Comparison of ENCODE assay signal across 10 cellular contexts in the genomic region with DNA sequence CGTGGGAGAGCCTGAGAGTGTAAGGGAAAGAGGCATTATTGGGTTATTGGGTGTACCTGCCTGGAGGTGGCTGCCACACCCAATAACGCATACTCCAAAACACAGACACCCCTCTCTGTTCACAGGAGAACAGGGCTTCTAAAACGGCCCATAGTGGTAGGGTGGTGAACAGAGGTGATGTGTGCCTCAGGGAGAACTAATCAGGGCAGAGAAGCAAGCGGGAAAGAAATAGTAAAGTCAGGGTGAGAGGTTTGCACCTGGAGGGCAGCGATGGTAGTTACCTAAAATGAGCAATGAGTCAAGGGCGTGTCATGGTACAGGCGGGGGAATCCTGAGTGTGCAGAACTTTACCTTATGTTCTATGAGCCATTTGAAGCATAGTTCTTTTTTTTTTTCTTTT. TPM values are rescaled to one million over a fixed set of nuclear protein-coding genes. Genes with fewer than 3 reads are reported as not detected.
"Had no signal": no experiment of that assay in that cellular context is flagged by ENCODE, and none has a peak within 500 bp of the region (broad histone marks: within the 10 kb centered on the region; RNA-seq: fewer than 3 reads in every experiment).

No MANE protein-coding gene starts in this region.

- H3K4me1 ChIP-seq: neural progenitor cell, parathyroid adenoma had no signal

- H3K36me3 Mint-ChIP-seq: activated naive CD4-positive, alpha-beta T cell treated with anti-CD3 and anti-CD28 coated beads, Interleukin-2, amount 10 ng/mL, durations not matched to agents 7 days and 5 days; mesothelial cell of epicardium; neural progenitor cell had no signal

- H3K36me3 ChIP-seq: neural progenitor cell, tibial nerve had no signal

- H3K27ac Mint-ChIP-seq: activated naive CD4-positive, alpha-beta T cell treated with anti-CD3 and anti-CD28 coated beads, Interleukin-2, amount 10 ng/mL, durations not matched to agents 7 days and 5 days; mesothelial cell of epicardium; neural progenitor cell had no signal

- H3K4me3 Mint-ChIP-seq: activated naive CD4-positive, alpha-beta T cell treated with anti-CD3 and anti-CD28 coated beads, Interleukin-2, amount 10 ng/mL, durations not matched to agents 7 days and 5 days; mesothelial cell of epicardium; neural progenitor cell had no signal

- H3K4me2 ChIP-seq: hepatocyte, neural progenitor cell, smooth muscle cell had no signal

- DNase-seq: activated CD4-positive, CD25-positive, alpha-beta regulatory T cell treated with anti-CD3 and anti-CD28 coated beads, Interleukin-2, amount 50 U/mL, for 72 hours; activated naive CD4-positive, alpha-beta T cell treated with anti-CD3 and anti-CD28 coated beads, Interleukin-2, amount 10 ng/mL, durations not matched to agents 7 days and 5 days; kidney glomerular epithelial cell; retina had no signal

- H3K27me3 ChIP-seq: hepatocyte, neural progenitor cell, tibial nerve had no signal

- H3K27ac ChIP-seq: hepatocyte, neural progenitor cell, parathyroid adenoma had no signal

- H3K9me3 ChIP-seq: tibial nerve had no signal

- H3K4me3 ChIP-seq: hepatocyte, neural progenitor cell, smooth muscle cell, tibial nerve had no signal

- H3K9ac ChIP-seq: neural progenitor cell, parathyroid adenoma had no signal

- H3K9me3 Mint-ChIP-seq: activated naive CD4-positive, alpha-beta T cell treated with anti-CD3 and anti-CD28 coated beads, Interleukin-2, amount 10 ng/mL, durations not matched to agents 7 days and 5 days; mesothelial cell of epicardium; neural progenitor cell had no signal

RNA-seq across cellular contexts. Expression of gene SERPINB5, which starts 32.9 kb away (rescaled TPM):
- total RNA-seq: tibial nerve had no signal
